In the genomic region with DNA sequence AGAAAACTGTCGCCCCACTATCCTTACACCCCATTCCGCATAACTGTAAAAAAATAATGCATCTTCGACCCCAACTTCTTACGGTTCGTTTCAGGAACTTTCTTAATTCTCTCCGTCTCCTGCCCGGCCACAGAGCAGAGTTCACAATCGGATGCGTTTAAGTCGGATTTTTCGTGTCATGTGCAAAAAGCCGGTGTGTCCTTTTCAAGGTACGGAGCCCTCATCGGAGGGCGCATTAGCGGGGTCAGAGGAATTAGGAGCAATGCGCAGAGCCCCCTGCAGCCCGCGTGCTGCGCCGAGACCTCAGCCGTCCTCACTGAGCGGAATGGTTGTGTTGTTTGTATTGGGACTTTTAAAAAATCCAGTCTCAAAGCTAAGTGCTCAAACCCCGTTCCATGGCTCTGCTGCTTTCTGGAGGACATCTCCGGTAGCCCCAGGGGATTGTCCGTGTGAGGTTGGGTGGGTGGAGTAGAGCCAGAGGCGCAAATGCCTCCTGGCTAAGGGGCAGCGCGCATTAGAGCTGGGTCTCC, we compare ENCODE assay signal across 23 cellular contexts. TPM values are rescaled to one million over a fixed set of nuclear protein-coding genes. Genes with fewer than 3 reads are reported as not detected.
DNase-seq lines count a peak whose midpoint lies in the region; ATAC-seq and TF ChIP-seq lines count a peak whose summit lies in the region.
"Had no signal": no experiment of that assay in that cellular context is flagged by ENCODE, and none has a peak within 500 bp of the region (broad histone marks: within the 10 kb centered on the region; RNA-seq: fewer than 3 reads in every experiment).

No MANE protein-coding gene starts in this region.

- no peak overlapping the region for H2AK5ac ChIP-seq in mesendoderm (ENCODE audit: low read length)

- WGBS in mesendoderm (ENCODE audit: extremely low coverage, insufficient coverage, low lambda C conversion rate) = no CpG with 5 or more reads among the region's 29 CpGs

- H3K27ac Mint-ChIP-seq in activated naive CD4-positive, alpha-beta T cell treated with anti-CD3 and anti-CD28 coated beads, Interleukin-2, amount 10 ng/mL, durations not matched to agents 7 days and 5 days = peak overlapping the region; percentile 65
- no peak overlapping the region for H3K27ac Mint-ChIP-seq in type B pancreatic cell
- H3K27ac Mint-ChIP-seq: activated T-helper 2 cell treated with anti-CD3 and anti-CD28 coated beads, Interferon-gamma antibody, Interleukin-2, Interleukin-4, amounts not matched to agents 10 μg/mL and 5 μg/mL and 100 μg/mL, durations not matched to agents 14 hours and 24 hours and 36 hours; CD4-positive, alpha-beta T cell; effector memory CD8-positive, alpha-beta T cell; stimulated activated naive CD8-positive, alpha-beta T cell treated with anti-CD3 and anti-CD28 coated beads, Interleukin-15, amount 100 ng/mL, for 72 hours had no signal

- no peak overlapping the region for H4K8ac ChIP-seq in mesendoderm (ENCODE audit: low read depth, low read length)

- H3K27me3 ChIP-seq in mesendoderm (ENCODE audit: insufficient read depth, low read length, poor library complexity) = peaks cover 13% of the 10 kb centered on the region
- H3K27me3 ChIP-seq in left lung = peaks cover 83 to 100% of the 10 kb centered on the region in 2 donors

- peak overlapping the region; percentile 66 for H3K9ac ChIP-seq in mesendoderm (ENCODE audit: low read length)
- H3K9ac ChIP-seq: KMS-11 had no signal

- peaks cover 12% of the 10 kb centered on the region for H3K79me2 ChIP-seq in mesendoderm (ENCODE audit: control insufficient read depth, insufficient read depth, low read length)

- in situ Hi-C loops in KBM-7 (cut with MboI; ENCODE audit: low pct_unique_long_range_greater_than_20kb, low sequenced_read_pairs) = no loop called here

- H3K4me2 ChIP-seq in mesendoderm (ENCODE audit: low read length) = peak overlapping the region; percentile 52
- H3K4me2 ChIP-seq: KMS-11 had no signal

- H3K27me3 Mint-ChIP-seq in activated naive CD4-positive, alpha-beta T cell treated with anti-CD3 and anti-CD28 coated beads, Interleukin-2, amount 10 ng/mL, durations not matched to agents 7 days and 5 days = peaks cover 97% of the 10 kb centered on the region
- H3K27me3 Mint-ChIP-seq in type B pancreatic cell = peaks cover 96% of the 10 kb centered on the region

- peaks cover 19% of the 10 kb centered on the region for H3K36me3 Mint-ChIP-seq in activated naive CD4-positive, alpha-beta T cell treated with anti-CD3 and anti-CD28 coated beads, Interleukin-2, amount 10 ng/mL, durations not matched to agents 7 days and 5 days
- H3K36me3 Mint-ChIP-seq in type B pancreatic cell = no peaks in the 10 kb centered on the region

- H3K4ac ChIP-seq in mesendoderm (ENCODE audit: low read depth, low read length) = no peak overlapping the region

- peak overlapping the region; percentile 39 for H3K23ac ChIP-seq in mesendoderm (ENCODE audit: low read length)

- no peaks in the 10 kb centered on the region for H3K36me3 ChIP-seq in mesendoderm (ENCODE audit: control insufficient read depth, insufficient read depth, low read length)
- no peaks in the 10 kb centered on the region for H3K36me3 ChIP-seq in left lung
- H3K36me3 ChIP-seq: heart right ventricle, ovary had no signal

- CTCF ChIA-PET in activated naive CD4-positive, alpha-beta T cell treated with anti-CD3 and anti-CD28 coated beads, Interleukin-2, amount 10 ng/mL, durations not matched to agents 7 days and 5 days (lab: Charles Lee) = no interaction called here

- ATAC-seq in GM18519 (IDR thresholded peaks at IDR 0.05; ENCODE audit: low FRiP score, unreplicated experiment) (no peak), left lung (no peak)
- ATAC-seq: effector memory CD8-positive, alpha-beta T cell; heart right ventricle; SK-N-SH treated with all-trans-retinoic acid at 6 μM for 48 hours; stimulated activated naive CD8-positive, alpha-beta T cell treated with anti-CD3 and anti-CD28 coated beads, Interleukin-15, amount 100 ng/mL, for 72 hours had no signal

- TF ChIP-seq CTCF in type B pancreatic cell (conservative IDR thresholded peaks at IDR 0.05) = no peak
- no peak for TF ChIP-seq CTCF in left lung (IDR thresholded peaks at IDR 0.05)

- no peak for DNase-seq in activated naive CD4-positive, alpha-beta T cell treated with anti-CD3 and anti-CD28 coated beads, Interleukin-2, amount 10 ng/mL, durations not matched to agents 7 days and 5 days
- DNase-seq in activated naive CD4-positive, alpha-beta T cell treated with anti-CD3 and anti-CD28 coated beads, Interleukin-2, amount 50 U/mL, for 16 hours = no peak
- DNase-seq in ecto neural progenitor cell (ENCODE audit: low spot score) = peak; percentile 74
- peak; percentile 81 for DNase-seq in mesendoderm
- no peak for DNase-seq in type B pancreatic cell (ENCODE audit: extremely low spot score, unreplicated experiment)
- DNase-seq in left lung = no peak
- no peak for DNase-seq in KBM-7
- DNase-seq: aorta; CD4-positive, alpha-beta T cell; effector memory CD8-positive, alpha-beta T cell; heart right ventricle; NCI-H2029; NCI-H446; NK-92 treated with Interleukin-12 subunit alpha and Interleukin-12 subunit beta, amount 100 ng/mL, for 24 hours; ovary; RPMI8226; stimulated activated CD4-positive, alpha-beta T cell treated with anti-CD3 and anti-CD28 coated beads, Interleukin-1b, Interleukin-23, amount 100 ng/mL, for 48 hours; stimulated activated naive CD8-positive, alpha-beta T cell treated with anti-CD3 and anti-CD28 coated beads, Interleukin-15, amount 100 ng/mL, for 72 hours had no signal

- H3K18ac ChIP-seq in mesendoderm (ENCODE audit: low read length) = no peak overlapping the region

- H3K79me1 ChIP-seq in mesendoderm (ENCODE audit: low read length) = no peaks in the 10 kb centered on the region

- no peaks in the 10 kb centered on the region for H3K9me3 Mint-ChIP-seq in activated naive CD4-positive, alpha-beta T cell treated with anti-CD3 and anti-CD28 coated beads, Interleukin-2, amount 10 ng/mL, durations not matched to agents 7 days and 5 days
- no peaks in the 10 kb centered on the region for H3K9me3 Mint-ChIP-seq in type B pancreatic cell
- H3K9me3 Mint-ChIP-seq: activated T-helper 2 cell treated with anti-CD3 and anti-CD28 coated beads, Interferon-gamma antibody, Interleukin-2, Interleukin-4, amounts not matched to agents 10 μg/mL and 5 μg/mL and 100 μg/mL, durations not matched to agents 14 hours and 24 hours and 36 hours; CD4-positive, alpha-beta T cell; effector memory CD8-positive, alpha-beta T cell; stimulated activated naive CD8-positive, alpha-beta T cell treated with anti-CD3 and anti-CD28 coated beads, Interleukin-15, amount 100 ng/mL, for 72 hours had no signal

- peak overlapping the region; percentile 10 for H3K4me3 Mint-ChIP-seq in activated naive CD4-positive, alpha-beta T cell treated with anti-CD3 and anti-CD28 coated beads, Interleukin-2, amount 10 ng/mL, durations not matched to agents 7 days and 5 days
- peak overlapping the region; percentile 75 for H3K4me3 Mint-ChIP-seq in type B pancreatic cell
- H3K4me3 Mint-ChIP-seq: CD4-positive, alpha-beta T cell; effector memory CD8-positive, alpha-beta T cell; stimulated activated naive CD8-positive, alpha-beta T cell treated with anti-CD3 and anti-CD28 coated beads, Interleukin-15, amount 100 ng/mL, for 72 hours had no signal

- H3K27ac ChIP-seq in mesendoderm (ENCODE audit: low read depth, low read length) (peak overlapping the region; percentile 16), left lung (no peak overlapping the region)
- H3K27ac ChIP-seq: heart right ventricle, KMS-11, ovary had no signal

- no peak overlapping the region for H2BK15ac ChIP-seq in mesendoderm (replicated peaks; ENCODE audit: low read depth)

- H3K56ac ChIP-seq in mesendoderm (ENCODE audit: low read length) = peak overlapping the region; percentile 65

- H2BK120ac ChIP-seq in mesendoderm (ENCODE audit: low read depth, low read length) = no peak overlapping the region

- H3K4me1 ChIP-seq in mesendoderm (ENCODE audit: control insufficient read depth, low read depth, low read length) (peaks cover 13% of the 10 kb centered on the region), left lung (peaks cover 4 to 13% of the 10 kb centered on the region in 2 donors)

- no peak overlapping the region for H4K5ac ChIP-seq in mesendoderm (ENCODE audit: low read length)

- H3K4me3 ChIP-seq in mesendoderm (ENCODE audit: low read length) = peak overlapping the region; percentile 31
- no peak overlapping the region for H3K4me3 ChIP-seq in left lung
- H3K4me3 ChIP-seq: heart right ventricle, ovary had no signal

- intact Hi-C loops in left lung (cut with DNase I) = no loop called here

- H3K4me1 Mint-ChIP-seq in activated naive CD4-positive, alpha-beta T cell treated with anti-CD3 and anti-CD28 coated beads, Interleukin-2, amount 10 ng/mL, durations not matched to agents 7 days and 5 days = peaks cover 16% of the 10 kb centered on the region
- peaks cover 29% of the 10 kb centered on the region for H3K4me1 Mint-ChIP-seq in type B pancreatic cell (ENCODE audit: unreplicated experiment)

- no peaks in the 10 kb centered on the region for H3K9me3 ChIP-seq in left lung
- H3K9me3 ChIP-seq: heart right ventricle had no signal

- no peak overlapping the region for H2BK5ac ChIP-seq in mesendoderm (ENCODE audit: low read length)

RNA-seq across cellular contexts. Expression of a gene that starts 3.8 kb away (rescaled TPM):
- 44.8 TPM for polyA plus RNA-seq in mesendoderm (2013, experiment 1 of 2)
- polyA plus RNA-seq in mesendoderm (2013, experiment 2 of 2) = 42.8 TPM
- 1.0 and 16.2 TPM in 2 replicates for total RNA-seq in type B pancreatic cell (ENCODE audit: low replicate concordance)
- not detected for total RNA-seq in left lung
- total RNA-seq: activated T-helper 2 cell treated with anti-CD3 and anti-CD28 coated beads, Interferon-gamma antibody, Interleukin-2, Interleukin-4, amounts not matched to agents 10 μg/mL and 5 μg/mL and 100 μg/mL, durations not matched to agents 14 hours and 24 hours and 36 hours; CD4-positive, alpha-beta T cell; cerebellum had no signal
- polyA plus RNA-seq: aorta had no signal

Comparison
In these comparisons a context has a peak if more than half of its experiments do, and no peak if none do; other contexts are left out.
1. DNase-seq: peak in ecto neural progenitor cell (single experiment) and mesendoderm (single experiment); none in activated naive CD4-positive, alpha-beta T cell treated with anti-CD3 and anti-CD28 coated beads, Interleukin-2, amount 10 ng/mL, durations not matched to agents 7 days and 5 days (single experiment), activated naive CD4-positive, alpha-beta T cell treated with anti-CD3 and anti-CD28 coated beads, Interleukin-2, amount 50 U/mL, for 16 hours (single experiment), type B pancreatic cell (single experiment), left lung (0 of 2) and KBM-7 (single experiment).